ENCODE assay signal across 9 cellular contexts in genomic region chr14:95233702-95234241, GRCh38.
A peak's percentile ranks its signal among the peaks of the same experiment; 100 is the strongest.
DNase-seq lines count a peak whose midpoint lies in the region; ATAC-seq and TF ChIP-seq lines count a peak whose summit lies in the region.
"Had no signal": no experiment of that assay in that cellular context is flagged by ENCODE, and none has a peak within 500 bp of the region (broad histone marks: within the 10 kb centered on the region; RNA-seq: fewer than 3 reads in every experiment).

No MANE protein-coding gene starts in this region.

- H3K27me3 Mint-ChIP-seq in immature natural killer cell (ENCODE audit: low read depth in 3 of 3), result peaks cover 0 to 5% (median 2%) of the 10 kb centered on the region in 3 donors

- H3K27me3 ChIP-seq in heart left ventricle, result peaks cover 0 to 22% (median 0%) of the 10 kb centered on the region in 9 donors

- intact Hi-C loops in heart left ventricle (cut with DNase I), result loop anchor here in 2 of 10 donors (5.0 to 10.0 kb wide), 3 partner anchors 59 to 201 kb away; no protein-coding TSS in a partner anchor

- H3K9me3 ChIP-seq in heart left ventricle, result no peaks in the 10 kb centered on the region

- no peak overlapping the region for H3K27ac Mint-ChIP-seq in immature natural killer cell

- TF ChIP-seq POLR2A in heart left ventricle (IDR thresholded peaks at IDR 0.05), result no peak

- H3K36me3 Mint-ChIP-seq in immature natural killer cell, result no peaks in the 10 kb centered on the region

- H3K4me1 ChIP-seq in heart left ventricle, result peaks cover 0 to 52% (median 13%) of the 10 kb centered on the region in 12 donors

- POLR2A ChIA-PET in RWPE1 (lab: Yijun Ruan, JAX; ENCODE audit: low non-redundant PET), result no interaction called here

- TF ChIP-seq CTCF in heart left ventricle (IDR thresholded peaks at IDR 0.05) (no peak), RWPE1 (conservative IDR thresholded peaks at IDR 0.05; ENCODE audit: low read depth) (no peak), coronary artery (IDR thresholded peaks at IDR 0.05) (no peak)

- no peak overlapping the region for H3K4me3 Mint-ChIP-seq in immature natural killer cell

- H3K9me3 Mint-ChIP-seq in immature natural killer cell, result no peaks in the 10 kb centered on the region

- no peak overlapping the region for H3K4me3 ChIP-seq in heart left ventricle
- H3K4me3 ChIP-seq in coronary artery, result no peak overlapping the region

- WGBS in heart left ventricle, 4 donors, result 64 to 85% (median 73%) methylated on average over 8 to 9 of the region's 9 CpGs

- ATAC-seq in GM19452 (IDR thresholded peaks at IDR 0.05; ENCODE audit: unreplicated experiment), result peak; percentile 95
- ATAC-seq in HG03175 (IDR thresholded peaks at IDR 0.05; ENCODE audit: unreplicated experiment), result peak; percentile 99
- peak; percentile 76 to 90 (median 86) for ATAC-seq in heart left ventricle

- H3K27ac ChIP-seq in heart left ventricle, result peak overlapping the region in 7 of 12 donors; percentile 24 to 53 (median 47)
- H3K27ac ChIP-seq in RWPE1, result no peak overlapping the region
- no peak overlapping the region for H3K27ac ChIP-seq in coronary artery

- H3K4me1 Mint-ChIP-seq in immature natural killer cell, result no peaks in the 10 kb centered on the region

- no peaks in the 10 kb centered on the region for H3K36me3 ChIP-seq in heart left ventricle

- CTCF ChIA-PET in RWPE1 (lab: Yijun Ruan, JAX), result no interaction called here

- peak; percentile 56 for DNase-seq in Ammon's horn (ENCODE audit: low spot score)
- DNase-seq in heart left ventricle, result peak; percentile 63 to 88 (median 72)
- DNase-seq in immature natural killer cell, result no peak
- DNase-seq in RWPE1 (ENCODE audit: low spot score), result no peak
- DNase-seq in coronary artery (ENCODE audit: low spot score), result no peak
- DNase-seq in hippocampal formation (lab: John Stamatoyannopoulos, UW), result no peak
- DNase-seq: activated CD4-positive, alpha-beta T cell treated with anti-CD3 and anti-CD28 coated beads, Interleukin-2, amount 50 U/mL, for 4 hours had no signal

Comparison
In these comparisons a context has a peak if more than half of its experiments do, and no peak if none do; other contexts are left out.
1. DNase-seq: peak in Ammon's horn (single experiment) and heart left ventricle (5 of 5); none in immature natural killer cell (0 of 3), RWPE1 (single experiment), coronary artery (single experiment) and hippocampal formation (0 of 2).
2. H3K27ac ChIP-seq: peak in heart left ventricle (7 of 12); none in RWPE1 (single experiment) and coronary artery (0 of 2).
3. Peak in every context shown above with its lines, with median percentiles within 50 percentile points of each other: ATAC-seq.